20 cellular contexts compared by ENCODE assay signal in the genomic region with DNA sequence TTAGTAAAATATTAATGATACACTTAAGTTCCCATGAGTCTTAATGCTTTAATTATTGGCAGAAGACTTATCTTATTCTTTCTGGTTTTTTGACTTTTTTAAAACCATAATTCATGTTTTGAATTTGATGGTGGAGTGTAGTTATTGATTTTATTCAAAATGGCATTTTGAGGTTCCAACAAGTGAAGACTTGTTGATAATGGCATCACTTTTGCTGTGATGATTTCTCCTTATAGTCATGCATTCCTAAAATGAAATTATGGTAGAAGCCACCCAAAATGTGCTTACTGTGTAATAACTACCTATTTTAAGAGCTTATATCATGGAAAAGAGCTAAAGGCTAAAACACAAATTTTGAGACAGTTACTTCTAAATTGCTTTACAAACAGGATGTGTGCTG. TPM values are rescaled to one million over a fixed set of nuclear protein-coding genes. Genes with fewer than 3 reads are reported as not detected.
DNase-seq lines count a peak whose midpoint lies in the region; ATAC-seq, FAIRE-seq and TF ChIP-seq lines count a peak whose summit lies in the region.
"Had no signal": no experiment of that assay in that cellular context is flagged by ENCODE, and none has a peak within 500 bp of the region (broad histone marks: within the 10 kb centered on the region; RNA-seq: fewer than 3 reads in every experiment).

No MANE protein-coding gene starts in this region.

- no peaks in the 10 kb centered on the region for H3K9me3 Mint-ChIP-seq in CD4-positive, CD25-positive, alpha-beta regulatory T cell
- H3K9me3 Mint-ChIP-seq: activated CD4-positive, alpha-beta T cell treated with anti-CD3 and anti-CD28 coated beads, Interleukin-2, amount 10 ng/mL, durations not matched to agents 24 days and 14 days; activated naive CD8-positive, alpha-beta T cell treated with anti-CD3 and anti-CD28 coated beads, Interleukin-2, amount 10 ng/mL, durations not matched to agents 7 days and 5 days; activated T-helper 17 cell treated with anti-CD3 and anti-CD28 coated beads, Interleukin-2, amount 50 U/mL, for 72 hours had no signal

- peak overlapping the region; percentile 20 for H3K4me3 ChIP-seq in CD4-positive, CD25-positive, alpha-beta regulatory T cell (ENCODE audit: low read depth, low read length)
- 0 out of 2 replicates have a peak overlapping the region, but pooled peaks have one; percentile 64 for H3K4me3 ChIP-seq in HUES64 (ENCODE audit: low read length)
- H3K4me3 ChIP-seq in iPS-18a (ENCODE audit: low read length), result peak overlapping the region; percentile 33
- no peak overlapping the region for H3K4me3 ChIP-seq in heart left ventricle

- DNase-seq in CD4-positive, CD25-positive, alpha-beta regulatory T cell, result no peak
- DNase-seq in frontal cortex (ENCODE audit: low spot score in 2 of 2) (no peak), heart left ventricle (no peak)
- DNase-seq: activated CD4-positive, alpha-beta T cell treated with anti-CD3 and anti-CD28 coated beads, Interleukin-2, amount 10 ng/mL, durations not matched to agents 24 days and 14 days; activated CD8-positive, alpha-beta memory T cell treated with anti-CD3 and anti-CD28 coated beads, Interleukin-2, amount 10 ng/mL, durations not matched to agents 7 days and 5 days; activated naive CD8-positive, alpha-beta T cell treated with anti-CD3 and anti-CD28 coated beads, Interleukin-2, amount 10 ng/mL, durations not matched to agents 7 days and 5 days; heart right ventricle; NCI-H1417; NCI-H2107; nucleus accumbens; Right ventricle myocardium superior; stimulated activated CD4-positive, alpha-beta T cell treated with anti-CD3 and anti-CD28 coated beads, Interleukin-12 subunit alpha, Interleukin-12 subunit beta, amount 100 ng/mL, for 4 hours had no signal

- peaks cover 4% of the 10 kb centered on the region for H3K27me3 Mint-ChIP-seq in CD4-positive, CD25-positive, alpha-beta regulatory T cell
- H3K27me3 Mint-ChIP-seq: activated CD4-positive, alpha-beta T cell treated with anti-CD3 and anti-CD28 coated beads, Interleukin-2, amount 10 ng/mL, durations not matched to agents 24 days and 14 days; activated CD8-positive, alpha-beta memory T cell treated with anti-CD3 and anti-CD28 coated beads, Interleukin-2, amount 10 ng/mL, durations not matched to agents 7 days and 5 days; activated naive CD8-positive, alpha-beta T cell treated with anti-CD3 and anti-CD28 coated beads, Interleukin-2, amount 10 ng/mL, durations not matched to agents 7 days and 5 days; activated T-helper 17 cell treated with anti-CD3 and anti-CD28 coated beads, Interleukin-2, amount 50 U/mL, for 72 hours had no signal

- no peak for TF ChIP-seq CTCF in VCaP (conservative IDR thresholded peaks at IDR 0.05)
- TF ChIP-seq CTCF in heart left ventricle (IDR thresholded peaks at IDR 0.05), result no peak

- peaks cover 2% of the 10 kb centered on the region for H3K36me3 ChIP-seq in CD4-positive, CD25-positive, alpha-beta regulatory T cell (ENCODE audit: control insufficient read depth, insufficient read depth, low read length)
- no peaks in the 10 kb centered on the region for H3K36me3 ChIP-seq in HUES64 (ENCODE audit: insufficient read depth, low read length)
- H3K36me3 ChIP-seq in iPS-18a (ENCODE audit: control insufficient read depth, low read depth, low read length), result no peaks in the 10 kb centered on the region
- H3K36me3 ChIP-seq in heart left ventricle, result no peaks in the 10 kb centered on the region
- H3K36me3 ChIP-seq: heart right ventricle had no signal

- H3K27me3 ChIP-seq in CD4-positive, CD25-positive, alpha-beta regulatory T cell (ENCODE audit: control insufficient read depth, insufficient read depth, low read length), result no peaks in the 10 kb centered on the region
- H3K27me3 ChIP-seq in HUES64 (ENCODE audit: insufficient read depth, low read length) (no peaks in the 10 kb centered on the region), iPS-18a (ENCODE audit: control insufficient read depth, insufficient read depth, low read length) (no peaks in the 10 kb centered on the region), heart left ventricle (no peaks in the 10 kb centered on the region)
- H3K27me3 ChIP-seq: heart right ventricle had no signal

- FAIRE-seq in frontal cortex (lab: Jason Lieb, UNC), result no peak
- FAIRE-seq: G401.6 had no signal

- no peak overlapping the region for H3K27ac ChIP-seq in CD4-positive, CD25-positive, alpha-beta regulatory T cell (ENCODE audit: insufficient read depth, low read length, poor library complexity, severe bottlenecking)
- H3K27ac ChIP-seq in HUES64 (ENCODE audit: low read depth, low read length), result no peak overlapping the region
- peak overlapping the region; percentile 87 for H3K27ac ChIP-seq in VCaP
- H3K27ac ChIP-seq in iPS-18a (ENCODE audit: low read length), result no peak overlapping the region
- no peak overlapping the region for H3K27ac ChIP-seq in heart left ventricle
- H3K27ac ChIP-seq: C4-2B had no signal

- intact Hi-C loops in heart left ventricle (cut with DNase I), result loop anchor here (5.0 to 10.0 kb wide), 11 partner anchors 38 to 822 kb away; a partner anchor contains a TSS

- no peak overlapping the region for H3K4me3 Mint-ChIP-seq in CD4-positive, CD25-positive, alpha-beta regulatory T cell
- H3K4me3 Mint-ChIP-seq: activated CD8-positive, alpha-beta memory T cell treated with anti-CD3 and anti-CD28 coated beads, Interleukin-2, amount 10 ng/mL, durations not matched to agents 7 days and 5 days had no signal

- no peak for ATAC-seq in CD4-positive, CD25-positive, alpha-beta regulatory T cell (ENCODE audit: low read depth in 2 of 2)
- ATAC-seq in HG02870 (IDR thresholded peaks at IDR 0.05; ENCODE audit: unreplicated experiment) (no peak), HG03159 (IDR thresholded peaks at IDR 0.05; ENCODE audit: unreplicated experiment) (no peak), heart left ventricle (no peak)
- ATAC-seq: activated CD8-positive, alpha-beta memory T cell treated with anti-CD3 and anti-CD28 coated beads, Interleukin-2, amount 10 ng/mL, durations not matched to agents 7 days and 5 days; activated T-helper 17 cell treated with anti-CD3 and anti-CD28 coated beads, Interleukin-2, amount 50 U/mL, for 72 hours; heart right ventricle had no signal

- peaks cover 27% of the 10 kb centered on the region for H3K4me1 ChIP-seq in CD4-positive, CD25-positive, alpha-beta regulatory T cell (ENCODE audit: control insufficient read depth, insufficient read depth, low read length, poor library complexity, severe bottlenecking)
- H3K4me1 ChIP-seq in HUES64 (ENCODE audit: insufficient read depth, low read length), result peaks cover 44% of the 10 kb centered on the region
- peaks cover 37% of the 10 kb centered on the region for H3K4me1 ChIP-seq in iPS-18a (ENCODE audit: control insufficient read depth, low read depth, low read length)
- peaks cover 0 to 58% (median 30%) of the 10 kb centered on the region in 12 donors for H3K4me1 ChIP-seq in heart left ventricle

- TF ChIP-seq POLR2A in heart left ventricle (IDR thresholded peaks at IDR 0.05), result no peak

- H3K9ac ChIP-seq in HUES64 (ENCODE audit: low read depth, low read length), result no peak overlapping the region
- no peak overlapping the region for H3K9ac ChIP-seq in iPS-18a (ENCODE audit: low read length)

- H3K36me3 Mint-ChIP-seq in CD4-positive, CD25-positive, alpha-beta regulatory T cell, result no peaks in the 10 kb centered on the region
- H3K36me3 Mint-ChIP-seq: activated CD8-positive, alpha-beta memory T cell treated with anti-CD3 and anti-CD28 coated beads, Interleukin-2, amount 10 ng/mL, durations not matched to agents 7 days and 5 days had no signal

- peaks cover 29 to 43% (median 36%) of the 10 kb centered on the region in 4 donors for H3K4me1 Mint-ChIP-seq in CD4-positive, CD25-positive, alpha-beta regulatory T cell

- no peak overlapping the region for H3K27ac Mint-ChIP-seq in CD4-positive, CD25-positive, alpha-beta regulatory T cell
- H3K27ac Mint-ChIP-seq: activated CD4-positive, alpha-beta T cell treated with anti-CD3 and anti-CD28 coated beads, Interleukin-2, amount 10 ng/mL, durations not matched to agents 24 days and 14 days; activated CD8-positive, alpha-beta memory T cell treated with anti-CD3 and anti-CD28 coated beads, Interleukin-2, amount 10 ng/mL, durations not matched to agents 7 days and 5 days; activated naive CD8-positive, alpha-beta T cell treated with anti-CD3 and anti-CD28 coated beads, Interleukin-2, amount 10 ng/mL, durations not matched to agents 7 days and 5 days had no signal

- H3K9me3 ChIP-seq in CD4-positive, CD25-positive, alpha-beta regulatory T cell (ENCODE audit: control insufficient read depth in 2 of 2, low read length in 2 of 2), result no peaks in the 10 kb centered on the region
- no peaks in the 10 kb centered on the region for H3K9me3 ChIP-seq in HUES64 (ENCODE audit: insufficient read depth, low read depth, low read length)
- H3K9me3 ChIP-seq in iPS-18a (ENCODE audit: control insufficient read depth, low read depth, low read length), result no peaks in the 10 kb centered on the region
- H3K9me3 ChIP-seq in heart left ventricle, result no peaks in the 10 kb centered on the region
- H3K9me3 ChIP-seq: heart right ventricle had no signal

RNA-seq across cellular contexts. Expression of a gene that starts 2.2 kb away (rescaled TPM):
- total RNA-seq in CD4-positive, CD25-positive, alpha-beta regulatory T cell, result 21.7 TPM
- polyA plus RNA-seq in CD4-positive, CD25-positive, alpha-beta regulatory T cell, result 1 to 10 TPM; 2.1 to 3.8 (median 2.5) TPM
- polyA plus RNA-seq in HUES64 (2013, experiment 1 of 2), result 6.3 TPM
- polyA plus RNA-seq in HUES64 (2013, experiment 2 of 2), result 7.8 TPM
- total RNA-seq in frontal cortex (81.1 TPM), heart left ventricle (10 to 100 TPM; 12.6 to 25.7 (median 24.0) TPM)
- polyA plus RNA-seq in heart left ventricle, result 1 to 10 TPM; 5.0 to 5.9 TPM

RNA-seq across cellular contexts. Expression of a gene that starts 4.0 kb away (rescaled TPM):
- 7.0 TPM for total RNA-seq in CD4-positive, CD25-positive, alpha-beta regulatory T cell
- polyA plus RNA-seq in CD4-positive, CD25-positive, alpha-beta regulatory T cell, result 1 to 10 TPM; 3.8 to 7.8 (median 4.7) TPM
- polyA plus RNA-seq in HUES64 (2013, experiment 1 of 2), result 7.4 TPM
- polyA plus RNA-seq in HUES64 (2013, experiment 2 of 2), result 10.8 TPM
- total RNA-seq in frontal cortex (24.9 TPM), heart left ventricle (1 to 10 TPM; 2.0 to 5.3 (median 2.7) TPM)
- 1 to 10 TPM; 2.9 to 3.5 TPM for polyA plus RNA-seq in heart left ventricle

Comparison
In these comparisons a context has a peak if more than half of its experiments do, and no peak if none do; other contexts are left out.
1. H3K4me3 ChIP-seq: peak in CD4-positive, CD25-positive, alpha-beta regulatory T cell (single experiment), HUES64 (single experiment) and iPS-18a (single experiment); none in heart left ventricle (0 of 12).